19 cellular contexts compared by ENCODE assay signal in genomic region chr5:134246771-134247329, GRCh38. TPM values are rescaled to one million over a fixed set of nuclear protein-coding genes. Genes with fewer than 3 reads are reported as not detected.
DNase-seq lines count a peak whose midpoint lies in the region; ATAC-seq, FAIRE-seq and TF ChIP-seq lines count a peak whose summit lies in the region.
"Had no signal": no experiment of that assay in that cellular context is flagged by ENCODE, and none has a peak within 500 bp of the region (broad histone marks: within the 10 kb centered on the region; RNA-seq: fewer than 3 reads in every experiment).

No MANE protein-coding gene starts in this region.

- H3K4me3 ChIP-seq in breast epithelium (no peak overlapping the region), hepatocyte (no peak overlapping the region), skin epidermis (no peak overlapping the region), body of pancreas (no peak overlapping the region)
- H3K4me3 ChIP-seq: BLaER1 treated with 17β-estradiol and CSF1 and Interleukin-3, amounts not matched to agents 10 nM and 100 nM; dorsolateral prefrontal cortex; MG63; Peyer's patch; testis had no signal

- TF ChIP-seq POLR2A in breast epithelium (IDR thresholded peaks at IDR 0.05) (no peak), body of pancreas (IDR thresholded peaks at IDR 0.05) (no peak)

- H3K4me1 ChIP-seq in breast epithelium (peaks cover 0 to 3% of the 10 kb centered on the region in 2 donors), hepatocyte (ENCODE audit: insufficient read depth) (peaks cover 7% of the 10 kb centered on the region), body of pancreas (no peaks in the 10 kb centered on the region)
- H3K4me1 ChIP-seq: testis had no signal

- no peaks in the 10 kb centered on the region for H3K9me2 ChIP-seq in hepatocyte (replicated peaks; ENCODE audit: insufficient read depth)

- DNase-seq in HT1080 (ENCODE audit: low read depth) (peak; percentile 50), breast epithelium (ENCODE audit: low spot score in 2 of 2) (no peak), hepatocyte (ENCODE audit: low spot score) (no peak), body of pancreas (no peak), urothelium cell line (ENCODE audit: low spot score) (no peak)
- DNase-seq in stimulated activated CD4-positive, alpha-beta T cell treated with anti-CD3 and anti-CD28 coated beads, Interleukin-4, amount 100 ng/mL, for 1 hour: no peak
- DNase-seq: activated naive CD4-positive, alpha-beta T cell; naive thymus-derived CD8-positive, alpha-beta T cell; NCI-H2029; NCI-H748 treated with DMSO at 0.1 percent for 48 hours; Peyer's patch; stimulated activated CD4-positive, alpha-beta T cell treated with anti-CD3 and anti-CD28 coated beads, Interleukin-1b, Interleukin-23, amount 100 ng/mL, for 48 hours; T-helper 1 cell; testis had no signal

- FAIRE-seq in urothelium cell line (lab: Jason Lieb, UNC): no peak

- ATAC-seq in body of pancreas (no peak), HG03432 (IDR thresholded peaks at IDR 0.05; ENCODE audit: unreplicated experiment) (no peak)
- ATAC-seq: naive thymus-derived CD8-positive, alpha-beta T cell had no signal

- no peaks in the 10 kb centered on the region for H3K79me2 ChIP-seq in hepatocyte

- H3K9me3 ChIP-seq in breast epithelium: no peaks in the 10 kb centered on the region
- H3K9me3 ChIP-seq in hepatocyte (ENCODE audit: low read depth): no peaks in the 10 kb centered on the region
- no peaks in the 10 kb centered on the region for H3K9me3 ChIP-seq in body of pancreas
- H3K9me3 ChIP-seq: BLaER1 treated with 17β-estradiol and CSF1 and Interleukin-3, amounts not matched to agents 10 nM and 100 nM; MG63; Peyer's patch; testis had no signal

- intact Hi-C loops in breast epithelium (cut with DNase I; ENCODE audit: low total_unique reads) (no loop called here), body of pancreas (cut with DNase I) (no loop called here)

- no peak overlapping the region for H2AFZ ChIP-seq in hepatocyte

- peak overlapping the region; percentile 75 to 86 for H3K27ac ChIP-seq in breast epithelium
- peak overlapping the region; percentile 69 for H3K27ac ChIP-seq in hepatocyte
- peak overlapping the region in 12 of 21 experiments; percentile 16 to 77 (median 58) for H3K27ac ChIP-seq in skin epidermis
- no peak overlapping the region for H3K27ac ChIP-seq in body of pancreas
- H3K27ac ChIP-seq: BLaER1 treated with 17β-estradiol and CSF1 and Interleukin-3, amounts not matched to agents 10 nM and 100 nM; dorsolateral prefrontal cortex; Peyer's patch; testis had no signal

- H3K36me3 ChIP-seq in breast epithelium: no peaks in the 10 kb centered on the region
- H3K36me3 ChIP-seq in hepatocyte (replicated peaks; ENCODE audit: insufficient read depth, low read depth): no peaks in the 10 kb centered on the region
- no peaks in the 10 kb centered on the region for H3K36me3 ChIP-seq in body of pancreas (replicated peaks in 1 of 2; ENCODE audit: insufficient read depth in 1 of 2, low read depth in 2 of 2)
- H3K36me3 ChIP-seq: BLaER1 treated with 17β-estradiol and CSF1 and Interleukin-3, amounts not matched to agents 10 nM and 100 nM; MG63; Peyer's patch had no signal

- WGBS in hepatocyte (ENCODE audit: low lambda C conversion rate, missing lambda C conversion rate): 87% methylated on average over 5 of the region's 5 CpGs
- WGBS in body of pancreas, 2 donors: 81 to 85% methylated on average over 5 of the region's 5 CpGs

- no peaks in the 10 kb centered on the region for H4K20me1 ChIP-seq in hepatocyte (ENCODE audit: insufficient read depth, poor library complexity, severe bottlenecking)
- H4K20me1 ChIP-seq: BLaER1 treated with 17β-estradiol and CSF1 and Interleukin-3, amounts not matched to agents 10 nM and 100 nM had no signal

- H3K4me2 ChIP-seq in hepatocyte: no peak overlapping the region

- no peaks in the 10 kb centered on the region for H3K27me3 ChIP-seq in breast epithelium
- no peaks in the 10 kb centered on the region for H3K27me3 ChIP-seq in hepatocyte
- H3K27me3 ChIP-seq in body of pancreas: no peaks in the 10 kb centered on the region
- H3K27me3 ChIP-seq: BLaER1 treated with 17β-estradiol and CSF1 and Interleukin-3, amounts not matched to agents 10 nM and 100 nM; dorsolateral prefrontal cortex; MG63; Peyer's patch; testis had no signal

- TF ChIP-seq CTCF in breast epithelium (IDR thresholded peaks at IDR 0.05): no peak
- no peak for TF ChIP-seq CTCF in hepatocyte (IDR thresholded peaks at IDR 0.05; ENCODE audit: poor library complexity)
- no peak for TF ChIP-seq CTCF in body of pancreas (IDR thresholded peaks at IDR 0.05)

RNA-seq across cellular contexts. Expression of gene PPP2CA, which starts 21.0 kb away (rescaled TPM):
- 224 and 287 TPM in 2 replicates for total RNA-seq in HT1080 (2014; rRNA removed; shearing (Covaris generic))
- 233 and 235 TPM in 2 replicates for polyA plus RNA-seq in HT1080 (2015; cell fraction: cytosol; rRNA removed)
- polyA plus RNA-seq in HT1080 (2015; cell fraction: nucleus; rRNA removed): 186 and 229 TPM in 2 replicates
- 100 to 1,000 TPM; 101 to 152 (median 121) TPM for total RNA-seq in breast epithelium
- total RNA-seq in hepatocyte: 186 and 195 TPM in 2 replicates
- 232 and 249 TPM in 2 replicates for polyA plus RNA-seq in hepatocyte
- total RNA-seq in body of pancreas: 100 to 1,000 TPM in 1 of 2 donors, 10 to 100 TPM in 1; 45.9 to 194 TPM

Comparison
In these comparisons a context has a peak if more than half of its experiments do, and no peak if none do; other contexts are left out.
1. H3K27ac ChIP-seq: peak in breast epithelium (2 of 2), hepatocyte (single experiment) and skin epidermis (12 of 21); none in body of pancreas (0 of 4).